Comparison of ENCODE assay signal across 7 cellular contexts in the genomic region with DNA sequence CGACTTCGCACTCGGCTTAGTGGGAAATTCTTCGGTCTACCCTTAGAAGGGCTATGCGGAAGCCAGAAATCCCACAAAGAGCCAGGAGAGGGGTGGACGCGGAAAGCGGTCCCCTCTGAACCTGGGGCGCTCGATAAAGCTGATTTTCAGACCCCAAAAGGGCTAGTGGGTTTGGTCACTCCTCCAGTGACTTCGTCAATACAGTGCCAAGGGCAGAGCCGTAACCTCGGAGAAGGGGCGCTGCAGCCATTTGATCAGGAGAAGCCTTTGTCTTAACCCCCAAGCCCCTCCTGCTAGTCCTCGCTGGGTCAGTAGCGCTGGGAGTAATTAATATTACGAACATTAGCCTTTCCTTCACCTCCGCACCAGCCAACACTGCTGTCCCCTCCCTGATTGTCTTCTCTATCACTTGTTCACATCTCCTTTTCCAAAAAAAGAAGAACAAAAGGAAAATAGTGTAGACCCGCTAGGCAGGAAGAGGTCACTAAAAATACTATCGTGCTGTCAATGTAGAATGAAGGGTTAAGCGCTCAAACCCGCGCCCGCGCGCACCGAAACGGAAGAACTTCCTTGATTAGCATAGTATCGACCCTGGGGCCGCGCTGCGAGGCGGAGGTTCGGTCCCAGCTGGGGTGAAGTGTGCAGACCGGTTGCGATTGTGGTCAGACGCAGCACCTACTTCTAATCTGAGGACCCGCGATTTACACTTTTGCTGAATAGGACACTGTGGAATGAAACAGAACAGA.
DNase-seq lines count a peak whose midpoint lies in the region; ATAC-seq and TF ChIP-seq lines count a peak whose summit lies in the region.

No MANE protein-coding gene starts in this region.

- H3K4me3 ChIP-seq in OCI-LY3 (ENCODE audit: low read length) (peak overlapping the region; percentile 95), osteoblast (ENCODE audit: insufficient read depth, low read length) (peak overlapping the region; percentile 75), upper lobe of left lung (peak overlapping the region; percentile 61 to 86 (median 72))

- H3K79me2 ChIP-seq in OCI-LY3 (ENCODE audit: low read length), result no peaks in the 10 kb centered on the region
- no peaks in the 10 kb centered on the region for H3K79me2 ChIP-seq in osteoblast (ENCODE audit: insufficient read depth, low read length)

- DNase-seq in activated naive CD4-positive, alpha-beta T cell (lab: John Stamatoyannopoulos, UW), result peak; percentile 1 to 28 (median 16)
- DNase-seq in glomerular visceral epithelial cell (ENCODE audit: extremely low spot score) (peak; percentile 14), osteoblast (ENCODE audit: insufficient read length, low spot score, missing footprints) (peak; percentile 66), upper lobe of left lung (peak; percentile 60 to 91)

- no peaks in the 10 kb centered on the region for H3K9me3 ChIP-seq in OCI-LY3 (ENCODE audit: insufficient read depth, low read length)
- H3K9me3 ChIP-seq in osteoblast (ENCODE audit: low read depth, low read length), result no peaks in the 10 kb centered on the region
- H3K9me3 ChIP-seq in upper lobe of left lung, result no peaks in the 10 kb centered on the region

- WGBS in upper lobe of left lung, 2 donors, result 0 to 1% methylated on average over 37 to 39 of the region's 39 CpGs

- no peak for TF ChIP-seq POLR2A in upper lobe of left lung (IDR thresholded peaks at IDR 0.05)

- TF ChIP-seq CTCF in OCI-LY3 (IDR thresholded peaks at IDR 0.05; ENCODE audit: low read depth, low read length) (no peak), osteoblast (IDR thresholded peaks at IDR 0.05; ENCODE audit: extremely low read depth, low read depth, low read length) (no peak), upper lobe of left lung (IDR thresholded peaks at IDR 0.05) (no peak)

- ATAC-seq in GM18511 (IDR thresholded peaks at IDR 0.05; ENCODE audit: unreplicated experiment) (peak; percentile 43), HG03103 (IDR thresholded peaks at IDR 0.05; ENCODE audit: low read depth, unreplicated experiment) (peak; percentile 8), upper lobe of left lung (ENCODE audit: low FRiP score in 2 of 2) (peak; percentile 54 to 60)

- no peak for TF ChIP-seq EP300 in upper lobe of left lung (IDR thresholded peaks at IDR 0.05)

- H3K4me2 ChIP-seq in OCI-LY3 (ENCODE audit: low read length) (peak overlapping the region; percentile 99), osteoblast (ENCODE audit: insufficient read depth, low read length) (peak overlapping the region; percentile 84)

- peaks cover 22% of the 10 kb centered on the region for H3K4me1 ChIP-seq in OCI-LY3 (ENCODE audit: low read length)
- H3K4me1 ChIP-seq in osteoblast (ENCODE audit: insufficient read depth, low read length), result peaks cover 28% of the 10 kb centered on the region
- peaks cover 16 to 28% (median 25%) of the 10 kb centered on the region in 4 donors for H3K4me1 ChIP-seq in upper lobe of left lung

- peak overlapping the region; percentile 80 for H3K9ac ChIP-seq in OCI-LY3 (ENCODE audit: low read length)

- H4K20me1 ChIP-seq in OCI-LY3 (ENCODE audit: insufficient read depth, low read length) (no peaks in the 10 kb centered on the region), osteoblast (ENCODE audit: insufficient read depth, low read length) (no peaks in the 10 kb centered on the region)

- no peaks in the 10 kb centered on the region for H3K36me3 ChIP-seq in OCI-LY3 (replicated peaks; ENCODE audit: low read depth, low read length)
- no peaks in the 10 kb centered on the region for H3K36me3 ChIP-seq in osteoblast (ENCODE audit: insufficient read depth, low read length)
- H3K36me3 ChIP-seq in upper lobe of left lung, result no peaks in the 10 kb centered on the region

- H3K27me3 ChIP-seq in OCI-LY3 (ENCODE audit: low read depth, low read length) (no peaks in the 10 kb centered on the region), osteoblast (ENCODE audit: insufficient read depth, low read length) (peaks cover 48% of the 10 kb centered on the region), upper lobe of left lung (no peaks in the 10 kb centered on the region)

- peak overlapping the region; percentile 13; the same call in 1 of the 2 replicates for H3K27ac ChIP-seq in OCI-LY3 (ENCODE audit: low read length)
- peak overlapping the region; percentile 57 for H3K27ac ChIP-seq in osteoblast (ENCODE audit: low read depth, low read length)
- peak overlapping the region in 2 of 4 donors; percentile 15 to 42 for H3K27ac ChIP-seq in upper lobe of left lung

- H2AFZ ChIP-seq in OCI-LY3 (ENCODE audit: low read depth, low read length) (peak overlapping the region; percentile 88), osteoblast (ENCODE audit: low read length) (peak overlapping the region; percentile 87)

Comparison
In these comparisons a context has a peak if more than half of its experiments do, and no peak if none do; other contexts are left out.
1. DNase-seq: peak in every context shown above with its lines; median percentile 76 in upper lobe of left lung; 66 in osteoblast; 16 in activated naive CD4-positive, alpha-beta T cell; 14 in glomerular visceral epithelial cell.